ENCODE assay signal across 8 cellular contexts in the genomic region with DNA sequence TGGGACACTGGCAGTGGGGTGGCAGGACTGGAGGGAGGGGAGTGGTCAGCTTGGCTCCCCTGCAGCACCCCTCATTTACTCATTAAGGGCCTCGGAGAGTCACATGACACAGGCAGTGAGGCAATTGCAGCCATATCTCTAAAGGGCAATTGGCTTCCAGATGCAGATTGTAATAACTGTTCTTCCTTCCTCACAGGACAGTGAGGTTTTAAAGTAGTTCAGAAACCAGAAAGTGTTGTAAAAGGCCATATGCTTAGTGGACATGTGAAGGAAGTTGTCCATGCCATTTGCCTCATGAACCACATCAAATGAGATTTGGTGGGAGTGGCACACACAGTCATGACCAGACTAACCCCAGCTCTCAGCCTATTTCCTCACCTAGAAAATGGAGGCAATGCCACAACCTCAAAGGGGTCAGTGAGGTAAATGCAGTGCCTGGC. TPM values are rescaled to one million over a fixed set of nuclear protein-coding genes. Genes with fewer than 3 reads are reported as not detected.
DNase-seq lines count a peak whose midpoint lies in the region; ATAC-seq and TF ChIP-seq lines count a peak whose summit lies in the region.

No MANE protein-coding gene starts in this region.

- H4K20me1 ChIP-seq in H9 (ENCODE audit: control insufficient read depth, insufficient read depth, insufficient read length) (no peaks in the 10 kb centered on the region), PC-9 (ENCODE audit: insufficient read depth) (no peaks in the 10 kb centered on the region), osteoblast (ENCODE audit: insufficient read depth, low read length) (no peaks in the 10 kb centered on the region)

- H3K27ac Mint-ChIP-seq in H9: peak overlapping the region; percentile 51 to 89 (median 65); a peak in 5 of 7 replicates

- peaks cover 11 to 16% of the 10 kb centered on the region in 2 experiments for H3K4me1 Mint-ChIP-seq in H9

- no peak overlapping the region for H3K56ac ChIP-seq in H9 (ENCODE audit: insufficient read length, low read depth, low read length)

- peak overlapping the region; percentile 41 for H3K18ac ChIP-seq in H9 (ENCODE audit: insufficient read length, low read depth, low read length)

- H3K27ac ChIP-seq in H9 (ENCODE audit: insufficient read length, low read depth, low read length) (no peak overlapping the region), PC-9 (peak overlapping the region; percentile 62), osteoblast (ENCODE audit: low read depth, low read length) (no peak overlapping the region)

- ATAC-seq in esophagus mucosa: peak; percentile 14
- ATAC-seq in GM21528 (IDR thresholded peaks at IDR 0.05; ENCODE audit: low FRiP score, unreplicated experiment): no peak
- ATAC-seq in HG03442 (IDR thresholded peaks at IDR 0.05; ENCODE audit: unreplicated experiment): no peak

- H4K8ac ChIP-seq in H9 (replicated peaks; ENCODE audit: insufficient read length, low read depth, low read length): no peak overlapping the region

- H2BK120ac ChIP-seq in H9 (ENCODE audit: low read depth, low read length, poor library complexity, severe bottlenecking): no peak overlapping the region

- intact Hi-C loops in PC-9 (cut with micrococcal nuclease; ENCODE audit: unreplicated experiment): no loop called here

- H2AFZ ChIP-seq in H9 (ENCODE audit: low read length): no peak overlapping the region
- H2AFZ ChIP-seq in PC-9: no peak overlapping the region
- H2AFZ ChIP-seq in osteoblast (ENCODE audit: low read length): peak overlapping the region; percentile 90

- H3K27me3 ChIP-seq in H9 (ENCODE audit: insufficient read depth, low read length): no peaks in the 10 kb centered on the region
- H3K27me3 ChIP-seq in PC-9 (ENCODE audit: insufficient read depth, low read depth): no peaks in the 10 kb centered on the region
- no peaks in the 10 kb centered on the region for H3K27me3 ChIP-seq in osteoblast (ENCODE audit: insufficient read depth, low read length)

- no peak overlapping the region for H3K9ac ChIP-seq in H9 (ENCODE audit: extremely low read depth, insufficient read length, low read length)

- no peaks in the 10 kb centered on the region for H3K79me2 ChIP-seq in H9 (ENCODE audit: insufficient read depth, low read length)
- H3K79me2 ChIP-seq in PC-9 (ENCODE audit: low read depth): 0 out of 2 replicates have a peak, but pooled peaks cover 6% of the 10 kb centered on the region
- H3K79me2 ChIP-seq in osteoblast (ENCODE audit: insufficient read depth, low read length): peaks cover 5% of the 10 kb centered on the region

- in situ Hi-C loops in GM13976 (cut with MboI; ENCODE audit: low sequenced_read_pairs, unreplicated experiment): no loop called here

- no peak overlapping the region for H2BK12ac ChIP-seq in H9 (ENCODE audit: insufficient read length, low read depth, low read length)

- H3K4me3 ChIP-seq in PC-9 (no peak overlapping the region), osteoblast (ENCODE audit: insufficient read depth, low read length) (peak overlapping the region; percentile 4)

- H2AK5ac ChIP-seq in H9 (ENCODE audit: insufficient read length, low read length): no peak overlapping the region

- no peaks in the 10 kb centered on the region for H3K23me2 ChIP-seq in H9 (ENCODE audit: insufficient read length, low read depth, low read length, poor library complexity, severe bottlenecking)

- no peak overlapping the region for H2BK5ac ChIP-seq in H9 (ENCODE audit: insufficient read length, low read length)

- WGBS in H9 (ENCODE audit: extremely low coverage, insufficient read length, low lambda C conversion rate): no CpG with 5 or more reads among the region's 1 CpG

- no peaks in the 10 kb centered on the region for H3K9me3 Mint-ChIP-seq in H9

- no peak overlapping the region for H3K14ac ChIP-seq in H9 (ENCODE audit: insufficient read depth, low read length)

- peaks cover 1% of the 10 kb centered on the region; the same call in 1 of the 2 replicates for H3K27me3 Mint-ChIP-seq in H9 (ENCODE audit: low read depth)

- TF ChIP-seq CTCF in H9 (conservative IDR thresholded peaks at IDR 0.05) (no peak), PC-9 (conservative IDR thresholded peaks at IDR 0.05) (no peak), osteoblast (IDR thresholded peaks at IDR 0.05; ENCODE audit: extremely low read depth, low read depth, low read length) (no peak), GM13976 (IDR thresholded peaks at IDR 0.05; ENCODE audit: borderline replicate concordance, control extremely low read depth, extremely low read depth, insufficient read depth, missing control alignments) (no peak)

- H4K5ac ChIP-seq in H9 (ENCODE audit: insufficient read length, low read depth, low read length): no peak overlapping the region

- no peaks in the 10 kb centered on the region for H3K4me1 ChIP-seq in H9 (ENCODE audit: insufficient read depth, low read length)
- H3K4me1 ChIP-seq in PC-9 (replicated peaks; ENCODE audit: insufficient read depth): peaks cover 37% of the 10 kb centered on the region
- H3K4me1 ChIP-seq in osteoblast (ENCODE audit: insufficient read depth, low read length): peaks cover 14% of the 10 kb centered on the region

- H4K91ac ChIP-seq in H9 (ENCODE audit: insufficient read length, low read depth, low read length): no peak overlapping the region

- no peaks in the 10 kb centered on the region for H3K79me1 ChIP-seq in H9 (ENCODE audit: insufficient read depth, low read depth, low read length, poor library complexity, severe bottlenecking)

- H3K36me3 Mint-ChIP-seq in H9 (ENCODE audit: insufficient read depth in 1 of 3, low read depth in 3 of 3): peaks cover 6 to 16% (median 15%) of the 10 kb centered on the region in 3 experiments

- CTCF ChIA-PET in PC-9 (lab: Charles Lee): no interaction called here

- H3K4me2 ChIP-seq in H9 (ENCODE audit: insufficient read depth, insufficient read length, low read length): peak overlapping the region; percentile 7
- H3K4me2 ChIP-seq in PC-9: no peak overlapping the region
- peak overlapping the region; percentile 71 for H3K4me2 ChIP-seq in osteoblast (ENCODE audit: insufficient read depth, low read length)

- peaks cover 36% of the 10 kb centered on the region for H3F3A ChIP-seq in PC-9 (ENCODE audit: insufficient read depth, low read depth)

- no TSS peak for BruUV-seq in PC-9 (replicated peaks; lab: Mats Ljungman, UMichigan)

- POLR2A ChIA-PET in PC-9 (lab: Charles Lee; ENCODE audit: unreplicated experiment): interaction anchor here (0.7 kb wide), 1 partner anchor 21 kb away, joined by 4 read pairs; no protein-coding TSS in a partner anchor

- H3K9me2 ChIP-seq in PC-9 (ENCODE audit: insufficient read depth): no peaks in the 10 kb centered on the region

- H3K4me3 Mint-ChIP-seq in H9: peak overlapping the region; percentile 50 to 70; a peak in 4 of 5 replicates

- H3K23ac ChIP-seq in H9 (ENCODE audit: insufficient read length, low read depth, low read length): no peak overlapping the region

- H3K9me3 ChIP-seq in H9 (ENCODE audit: control insufficient read depth, low read depth, low read length): no peaks in the 10 kb centered on the region
- no peaks in the 10 kb centered on the region for H3K9me3 ChIP-seq in PC-9 (ENCODE audit: insufficient read depth, low read depth)
- H3K9me3 ChIP-seq in osteoblast (ENCODE audit: low read depth, low read length): no peaks in the 10 kb centered on the region

- H2BK20ac ChIP-seq in H9 (ENCODE audit: low read depth, low read length, poor library complexity, severe bottlenecking): no peak overlapping the region

- H3T11ph ChIP-seq in H9 (ENCODE audit: low read length): no peak overlapping the region

- DNase-seq in H9 (peak; percentile 50), PC-9 (no peak), osteoblast (ENCODE audit: insufficient read length, low spot score, missing footprints) (peak; percentile 46), OCI-M2 (lab: John Stamatoyannopoulos, UW; ENCODE audit: unreplicated experiment) (no peak), GM13976 (ENCODE audit: low spot score) (no peak)

- H2BK15ac ChIP-seq in H9 (ENCODE audit: low read depth, low read length): no peak overlapping the region

- no peak overlapping the region for H3K4ac ChIP-seq in H9 (ENCODE audit: low read depth, low read length)

- H3K36me3 ChIP-seq in PC-9 (ENCODE audit: low read depth): no peaks in the 10 kb centered on the region
- H3K36me3 ChIP-seq in osteoblast (ENCODE audit: insufficient read depth, low read length): no peaks in the 10 kb centered on the region

RNA-seq across cellular contexts. Expression of a gene that starts 11.1 kb away (rescaled TPM):
- total RNA-seq in H9 (2021) (43.6 and 45.0 TPM in 2 replicates), PC-9 (2021) (56.1 and 68.9 TPM in 2 replicates), esophagus mucosa (36.5 TPM), osteoblast (37.4 and 42.7 TPM in 2 replicates)

RNA-seq across cellular contexts. Expression of a gene that starts 11.9 kb away (rescaled TPM):
- total RNA-seq in H9 (2021) (5.0 and 5.9 TPM in 2 replicates), PC-9 (2021) (45.4 and 58.8 TPM in 2 replicates), esophagus mucosa (14.5 TPM), osteoblast (61.9 and 66.6 TPM in 2 replicates)

RNA-seq across cellular contexts. Expression of a gene that starts 35.7 kb away (rescaled TPM):
- 40.8 and 41.0 TPM in 2 replicates for total RNA-seq in H9 (2021)
- total RNA-seq in PC-9 (2021): 56.9 and 60.8 TPM in 2 replicates
- 24.9 TPM for total RNA-seq in esophagus mucosa
- total RNA-seq in osteoblast: 6.5 and 7.7 TPM in 2 replicates

RNA-seq across cellular contexts. Expression of a gene that starts 42.5 kb away (rescaled TPM):
- 52.5 and 54.0 TPM in 2 replicates for total RNA-seq in H9 (2021)
- 56.9 and 64.1 TPM in 2 replicates for total RNA-seq in PC-9 (2021)
- 43.3 TPM for total RNA-seq in esophagus mucosa
- 35.9 and 41.3 TPM in 2 replicates for total RNA-seq in osteoblast

RNA-seq across cellular contexts. Expression of a gene that starts 46.0 kb away (rescaled TPM):
- total RNA-seq in H9 (2021): 16.5 and 18.4 TPM in 2 replicates
- total RNA-seq in PC-9 (2021): 6.0 and 6.2 TPM in 2 replicates
- total RNA-seq in esophagus mucosa: 0.12 TPM
- 3.2 and 3.3 TPM in 2 replicates for total RNA-seq in osteoblast

Comparison
In these comparisons a context has a peak if more than half of its experiments do, and no peak if none do; other contexts are left out.
1. DNase-seq: peak in H9 (single experiment) and osteoblast (single experiment); none in PC-9 (0 of 2), OCI-M2 (single experiment) and GM13976 (single experiment).